Comparison of ENCODE assay signal across 16 cellular contexts in the genomic region with DNA sequence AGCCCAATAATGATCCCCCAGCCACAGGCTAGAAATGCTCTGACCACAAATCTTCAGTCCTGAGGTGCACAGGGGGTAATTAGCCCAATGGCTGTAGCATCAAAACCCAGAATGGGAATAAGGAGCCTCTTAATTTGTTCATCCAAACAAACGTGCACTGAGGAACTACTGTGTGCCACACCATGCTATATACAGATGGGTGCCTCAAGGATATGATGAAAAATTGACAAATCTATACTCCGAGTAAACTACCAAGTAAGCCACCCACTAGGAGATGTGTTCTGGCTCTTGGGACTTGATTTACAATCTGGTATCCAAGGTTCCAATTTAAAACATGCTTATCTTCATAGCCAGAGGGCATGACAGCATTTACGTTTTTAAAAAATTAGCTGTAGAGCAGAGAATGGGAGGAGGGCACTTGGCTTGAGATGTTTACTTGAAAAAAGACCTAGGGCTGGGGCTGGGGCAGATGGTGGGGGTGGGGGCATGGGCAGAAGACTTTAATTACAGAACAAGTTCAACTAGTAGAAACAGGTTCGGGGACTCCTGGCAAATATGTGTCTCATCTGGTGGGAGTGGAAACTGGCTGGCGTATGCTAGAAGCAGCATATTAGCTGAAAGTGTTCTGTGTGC. TPM values are rescaled to one million over a fixed set of nuclear protein-coding genes. Genes with fewer than 3 reads are reported as not detected.
DNase-seq lines count a peak whose midpoint lies in the region; ATAC-seq, FAIRE-seq and TF ChIP-seq lines count a peak whose summit lies in the region.
"Had no signal": no experiment of that assay in that cellular context is flagged by ENCODE, and none has a peak within 500 bp of the region (broad histone marks: within the 10 kb centered on the region; RNA-seq: fewer than 3 reads in every experiment).

No MANE protein-coding gene starts in this region.

- no peaks in the 10 kb centered on the region for H4K20me1 ChIP-seq in GM12878 (ENCODE audit: control insufficient read depth, insufficient read depth)

- TF ChIP-seq POLR2A in GM12878 (IDR thresholded peaks at IDR 0.05; ENCODE audit: low read depth, low read length): no peak

- H3K27me3 ChIP-seq in GM12878 (replicated peaks in 1 of 2; ENCODE audit: control insufficient read depth in 2 of 2, insufficient read depth in 2 of 2, low read length in 1 of 2): no peaks in the 10 kb centered on the region
- no peaks in the 10 kb centered on the region for H3K27me3 ChIP-seq in upper lobe of right lung

- H3K36me3 Mint-ChIP-seq in progenitor cell of endocrine pancreas (ENCODE audit: insufficient read depth): no peaks in the 10 kb centered on the region

- H3K4me3 ChIP-seq in GM12878 (no peak overlapping the region), upper lobe of right lung (no peak overlapping the region)
- H3K4me3 ChIP-seq: thoracic aorta had no signal

- no peak for FAIRE-seq in GM12878 (lab: Jason Lieb, UNC)
- FAIRE-seq: HepG2 had no signal

- CTCF ChIA-PET in GM12878 (lab: Yijun Ruan, JAX): interaction anchor here (0.8 to 3.8 kb wide), 5 partner anchors 9 to 178 kb away, joined by 3 to 41 read pairs (median 4); a partner anchor contains a TSS

- POLR2A ChIA-PET in GM12878 (lab: Charles Lee): interaction anchor here (0.5 to 1.7 kb wide), 2 partner anchors 10 to 109 kb away, joined by 3 to 5 read pairs; no protein-coding TSS in a partner anchor

- no peak overlapping the region for H3K4me2 ChIP-seq in GM12878 (ENCODE audit: control insufficient read depth, insufficient read depth)

- 27% methylated on average over 5 of the region's 5 CpGs for WGBS in GM12878 (ENCODE audit: insufficient coverage, insufficient replicate concordance, low lambda C conversion rate, missing lambda C conversion rate)

- no peaks in the 10 kb centered on the region for H3K9me3 ChIP-seq in GM12878 (replicated peaks; ENCODE audit: control insufficient read depth, insufficient read depth, low read length)
- H3K9me3 ChIP-seq in upper lobe of right lung: no peaks in the 10 kb centered on the region
- H3K9me3 ChIP-seq: thoracic aorta had no signal

- H3K9me3 Mint-ChIP-seq in progenitor cell of endocrine pancreas (ENCODE audit: low read depth): no peaks in the 10 kb centered on the region

- no peaks in the 10 kb centered on the region for H3K79me2 ChIP-seq in GM12878 (ENCODE audit: control insufficient read depth, insufficient read depth, low read length)

- H3K36me3 ChIP-seq in GM12878 (ENCODE audit: control insufficient read depth in 2 of 2, insufficient read depth in 2 of 2, low read length in 1 of 2) (no peaks in the 10 kb centered on the region), upper lobe of right lung (no peaks in the 10 kb centered on the region)
- H3K36me3 ChIP-seq: thoracic aorta had no signal

- in situ Hi-C loops in GM12878 (cut with MboI): no loop called here

- H3K27ac Mint-ChIP-seq in progenitor cell of endocrine pancreas: peak overlapping the region; percentile 60

- H3K27me3 Mint-ChIP-seq in progenitor cell of endocrine pancreas: no peaks in the 10 kb centered on the region

- H3K4me1 Mint-ChIP-seq in progenitor cell of endocrine pancreas (ENCODE audit: low read depth): peaks cover 27% of the 10 kb centered on the region

- H3K27ac ChIP-seq in GM12878 (ENCODE audit: control insufficient read depth, insufficient read depth) (no peak overlapping the region), upper lobe of right lung (no peak overlapping the region)
- H3K27ac ChIP-seq: thoracic aorta had no signal

- intact Hi-C loops in GM12878 (cut with micrococcal nuclease; ENCODE audit: unreplicated experiment): no loop called here
- intact Hi-C loops in upper lobe of right lung (cut with DNase I): no loop called here

- no peak for TF ChIP-seq CTCF in GM12878 (IDR thresholded peaks at IDR 0.05 in 2 of 3, conservative IDR thresholded peaks at IDR 0.05 in 1 of 3; ENCODE audit: control insufficient read depth in 2 of 3, extremely low read depth in 1 of 3, insufficient read depth in 1 of 3, low read depth in 3 of 3, low read length in 3 of 3)
- no peak for TF ChIP-seq CTCF in progenitor cell of endocrine pancreas (IDR thresholded peaks at IDR 0.05; ENCODE audit: unreplicated experiment)
- no peak for TF ChIP-seq CTCF in upper lobe of right lung (IDR thresholded peaks at IDR 0.05)

- RAD21 ChIA-PET in GM12878 (lab: Charles Lee; ENCODE audit: unreplicated experiment): interaction anchor here (1.4 to 2.7 kb wide), 3 partner anchors 10 to 177 kb away, joined by 4 to 15 read pairs (median 14); a partner anchor contains a TSS

- H3K4me1 ChIP-seq in GM12878 (ENCODE audit: control insufficient read depth, insufficient read depth, low read length) (no peaks in the 10 kb centered on the region), upper lobe of right lung (peaks cover 8% of the 10 kb centered on the region)

- DNase-seq in DMS53 (lab: John Stamatoyannopoulos, UW) (peak; percentile 1), DMS53 treated with DMSO at 0.1 percent for 48 hours (lab: John Stamatoyannopoulos, UW; ENCODE audit: unreplicated experiment) (no peak), NCI-H1417 (lab: John Stamatoyannopoulos, UW) (peak in 2 of 3 experiments; percentile 25 to 69), GM12878 (ENCODE audit: low read depth, low spot score) (no peak), progenitor cell of endocrine pancreas (ENCODE audit: low spot score, unreplicated experiment) (no peak), foreskin melanocyte (no peak), upper lobe of right lung (no peak)
- DNase-seq: 8988T; activated CD4-positive, CD25-positive, alpha-beta regulatory T cell treated with anti-CD3 and anti-CD28 coated beads, Interleukin-2, amount 50 U/mL, for 72 hours; erythroblast; left colon; MV-4-11; NCI-H774 had no signal

- no peak for TF ChIP-seq RAD21 in GM12878 (IDR thresholded peaks at IDR 0.05; ENCODE audit: insufficient read depth, low read depth, low read length)

- H3K4me3 Mint-ChIP-seq in progenitor cell of endocrine pancreas (ENCODE audit: low read depth): no peak overlapping the region

- no peak for ATAC-seq in GM12878
- ATAC-seq in HG02678 (IDR thresholded peaks at IDR 0.05; ENCODE audit: unreplicated experiment): no peak
- no peak for ATAC-seq in upper lobe of right lung
- ATAC-seq: HepG2, left colon had no signal

- SMC1A ChIA-PET in GM12878 (lab: Charles Lee; ENCODE audit: uncharacterized antibody, unreplicated experiment): interaction anchor here (1.0 to 6.4 kb wide), 9 partner anchors 8 to 261 kb away, joined by 3 to 39 read pairs (median 5); a partner anchor contains a TSS

- H3K9ac ChIP-seq in GM12878 (ENCODE audit: control insufficient read depth, insufficient read depth, low read length): no peak overlapping the region

- no peak for TF ChIP-seq EP300 in GM12878 (IDR thresholded peaks at IDR 0.05; ENCODE audit: borderline replicate concordance in 1 of 2, control insufficient read depth in 1 of 2, low read depth in 2 of 2, low read length in 2 of 2)

- H2AFZ ChIP-seq in GM12878 (ENCODE audit: control insufficient read depth, low read depth, low read length): no peak overlapping the region

- no TSS peak for BruUV-seq in GM12878 (replicated peaks; lab: Mats Ljungman, UMichigan)

TF ChIP-seq in GM12878, 131 proteins besides CTCF, POLR2A, EP300 and RAD21:
- 0 out of 2 replicates have a peak, but pooled peaks have one; percentile 15 for TF ChIP-seq RUNX3 (IDR thresholded peaks at IDR 0.05; ENCODE audit: low read length)
- TF ChIP-seq NR2C2 (IDR thresholded peaks at IDR 0.05; ENCODE audit: borderline replicate concordance, control insufficient read depth, insufficient read length, low read depth): no peak

RNA-seq across cellular contexts. Expression of a gene that starts 9.3 kb away (rescaled TPM):
- total RNA-seq in GM12878 (2013; cell fraction: nucleolus; rRNA removed): 48.9 and 50.4 TPM in 2 replicates
- total RNA-seq in GM12878 (2014; rRNA removed) (39.9 and 42.2 TPM in 2 replicates), GM12878 (2014; rRNA removed; fragmentation: Illumina TruSeq; extraction: Trizol) (59.3 and 61.0 TPM in 2 replicates), GM12878 (2021) (69.5 and 70.6 TPM in 2 replicates), progenitor cell of endocrine pancreas (60.4 and 72.2 TPM in 2 replicates), upper lobe of right lung (37.5 TPM)
- 6.4 TPM for polyA plus RNA-seq in GM12878 (2011; ENCODE audit: low read depth)
- polyA plus RNA-seq in GM12878 (2011; rRNA removed) (49.8 and 53.2 TPM in 2 replicates), GM12878 (2014; fragmentation: Illumina TruSeq; extraction: Trizol) (78.7 and 82.6 TPM in 2 replicates), GM12878 (2014; fragmentation: Nextera tagmentation; extraction: Ambion mirVana) (10 to 100 TPM; 21.8 to 31.1 TPM), GM12878 (2014; rRNA removed) (45.2 and 45.4 TPM in 2 replicates), GM12878 (2016; fragmentation: Nextera tagmentation; extraction: Ambion mirVana) (10 to 100 TPM; 68.9 to 74.5 TPM)
- polyA plus RNA-seq in GM12878 (2011; cell fraction: cytosol; rRNA removed): 51.8 and 54.6 TPM in 2 replicates
- 34.9 and 46.0 TPM in 2 replicates for polyA plus RNA-seq in GM12878 (2011; cell fraction: nucleus; rRNA removed)
- polyA plus RNA-seq in GM12878 (2012): 7.9 and 9.1 TPM in 2 replicates
- polyA minus RNA-seq in GM12878 (2011; rRNA and poly(A)+ RNA removed): 70.3 and 91.3 TPM in 2 replicates
- 25.4 and 31.2 TPM in 2 replicates for polyA minus RNA-seq in GM12878 (2011; cell fraction: cytosol; rRNA and poly(A)+ RNA removed)
- 20.1 and 37.3 TPM in 2 replicates for polyA minus RNA-seq in GM12878 (2011; cell fraction: nucleus; rRNA and poly(A)+ RNA removed)

Comparison
In these comparisons a context has a peak if more than half of its experiments do, and no peak if none do; other contexts are left out.
1. DNase-seq: peak in DMS53 (single experiment) and NCI-H1417 (2 of 3); none in DMS53 treated with DMSO at 0.1 percent for 48 hours (single experiment), GM12878 (single experiment), progenitor cell of endocrine pancreas (single experiment), foreskin melanocyte (single experiment) and upper lobe of right lung (single experiment).